ENCODE assay signal across 11 cellular contexts in genomic region chr20:40029589-40029988, GRCh38.
"Had no signal": no experiment of that assay in that cellular context is flagged by ENCODE, and none has a peak within 500 bp of the region (broad histone marks: within the 10 kb centered on the region; RNA-seq: fewer than 3 reads in every experiment).

No MANE protein-coding gene starts in this region.

- H3K36me3 ChIP-seq: HAP-1 had no signal

- H3K4me1 ChIP-seq: HAP-1 had no signal

- FAIRE-seq: H1, H54 had no signal

- DNase-seq: GM23248, GOT3, H7, H9, HCEC 1CT, HFFc6 had no signal

- H3K4me2 ChIP-seq: GM23338 had no signal

- H2AFZ ChIP-seq: GM23248, GM23338 had no signal

- H3K4me3 ChIP-seq: GM23248, GM23338, HAP-1 had no signal

- H3K27ac ChIP-seq: GM23248 had no signal

- H3K9ac ChIP-seq: GM23248 had no signal

- H3K9me3 ChIP-seq: HAP-1 had no signal

- ATAC-seq: GM23338, HCT116 had no signal
